13 cellular contexts compared by ENCODE assay signal in genomic region chr3:115169808-115170207, GRCh38. TPM values are rescaled to one million over a fixed set of nuclear protein-coding genes. Genes with fewer than 3 reads are reported as not detected.
DNase-seq lines count a peak whose midpoint lies in the region; ATAC-seq, FAIRE-seq and TF ChIP-seq lines count a peak whose summit lies in the region.
"Had no signal": no experiment of that assay in that cellular context is flagged by ENCODE, and none has a peak within 500 bp of the region (broad histone marks: within the 10 kb centered on the region; RNA-seq: fewer than 3 reads in every experiment).

No MANE protein-coding gene starts in this region.

- H3K27me3 Mint-ChIP-seq in CD14-positive monocyte (ENCODE audit: low read depth in 3 of 3) (peaks cover 0 to 2% (median 2%) of the 10 kb centered on the region in 3 donors), neural crest cell (ENCODE audit: low read depth) (no peaks in the 10 kb centered on the region)
- H3K27me3 Mint-ChIP-seq: effector memory CD8-positive, alpha-beta T cell had no signal

- ATAC-seq in GM19463 (IDR thresholded peaks at IDR 0.05; ENCODE audit: unreplicated experiment), result no peak
- ATAC-seq: effector memory CD8-positive, alpha-beta T cell had no signal

- H3K4me2 ChIP-seq in KMS-11, result no peak overlapping the region

- H3K36me3 ChIP-seq in KMS-11 (ENCODE audit: insufficient read depth) (no peaks in the 10 kb centered on the region), bronchial epithelial cell (ENCODE audit: control insufficient read depth, insufficient read depth, low read length) (no peaks in the 10 kb centered on the region), H7 (replicated peaks; ENCODE audit: control insufficient read depth, insufficient read depth, low read length) (no peaks in the 10 kb centered on the region)
- H3K36me3 ChIP-seq: ovary had no signal

- H3K27ac ChIP-seq in KMS-11, result no peak overlapping the region
- H3K27ac ChIP-seq: ovary had no signal

- H4K20me1 ChIP-seq in KMS-11 (ENCODE audit: insufficient read depth), result no peaks in the 10 kb centered on the region

- H3K4me3 Mint-ChIP-seq in CD14-positive monocyte, result no peak overlapping the region
- no peak overlapping the region for H3K4me3 Mint-ChIP-seq in neural crest cell
- H3K4me3 Mint-ChIP-seq: effector memory CD8-positive, alpha-beta T cell had no signal

- H3K27me3 ChIP-seq in KMS-11 (ENCODE audit: insufficient read depth, low read depth) (no peaks in the 10 kb centered on the region), bronchial epithelial cell (ENCODE audit: control insufficient read depth, insufficient read depth, low read length) (no peaks in the 10 kb centered on the region), H7 (ENCODE audit: control insufficient read depth, insufficient read depth, low read length) (no peaks in the 10 kb centered on the region)
- H3K27me3 ChIP-seq: ovary had no signal

- H3K4me1 ChIP-seq in KMS-11 (ENCODE audit: low read depth, poor library complexity, severe bottlenecking), result no peaks in the 10 kb centered on the region

- H3K4me3 ChIP-seq in KMS-11 (IDR thresholded peaks at IDR 0.05; ENCODE audit: insufficient read depth, low read depth, low read length) (no peak overlapping the region), bronchial epithelial cell (ENCODE audit: low read depth, low read length) (no peak overlapping the region), H7 (ENCODE audit: insufficient read depth, low read depth, low read length) (no peak overlapping the region)
- H3K4me3 ChIP-seq: ovary had no signal

- H3K9ac ChIP-seq in KMS-11, result no peak overlapping the region

- peak; percentile 53 for TF ChIP-seq CTCF in CD14-positive monocyte (IDR thresholded peaks at IDR 0.05)
- peak; percentile 33; the same call in 1 of the 2 replicates for TF ChIP-seq CTCF in KMS-11 (conservative IDR thresholded peaks at IDR 0.05; ENCODE audit: low read depth, low read length)
- no peak for TF ChIP-seq CTCF in bronchial epithelial cell (IDR thresholded peaks at IDR 0.05; ENCODE audit: insufficient read depth, low read length, severe bottlenecking)
- TF ChIP-seq CTCF in neural crest cell (conservative IDR thresholded peaks at IDR 0.05), result peak; percentile 48

- H3K36me3 Mint-ChIP-seq in CD14-positive monocyte, result no peaks in the 10 kb centered on the region
- no peaks in the 10 kb centered on the region for H3K36me3 Mint-ChIP-seq in neural crest cell (ENCODE audit: low read depth)

- intact Hi-C loops in CD14-positive monocyte (cut with micrococcal nuclease), result no loop called here

- FAIRE-seq in bronchial epithelial cell (lab: Jason Lieb, UNC), result no peak
- FAIRE-seq: HTR-8/SVneo had no signal

- no peaks in the 10 kb centered on the region for H3K79me2 ChIP-seq in KMS-11 (ENCODE audit: insufficient read depth, low read depth)

- H3K4me1 Mint-ChIP-seq in CD14-positive monocyte (no peaks in the 10 kb centered on the region), neural crest cell (no peaks in the 10 kb centered on the region)

- DNase-seq in CD14-positive monocyte (ENCODE audit: low spot score), result no peak
- DNase-seq in bronchial epithelial cell (ENCODE audit: low read depth), result peak; percentile 10
- no peak for DNase-seq in neural crest cell (ENCODE audit: low read depth, low spot score)
- DNase-seq in H7, result no peak
- no peak for DNase-seq in NK-92 treated with Interleukin-12 subunit alpha and Interleukin-12 subunit beta, amount 100 ng/mL, for 24 hours (lab: John Stamatoyannopoulos, UW)
- no peak for DNase-seq in HK-2 (ENCODE audit: unreplicated experiment)
- DNase-seq: activated gamma-delta T cell; effector memory CD8-positive, alpha-beta T cell; NCI-H526; ovary had no signal

- H2AFZ ChIP-seq in KMS-11 (ENCODE audit: low read depth), result no peak overlapping the region

- H3K9me3 Mint-ChIP-seq in CD14-positive monocyte, result peaks cover 0 to 2% (median 0%) of the 10 kb centered on the region in 7 donors
- no peaks in the 10 kb centered on the region for H3K9me3 Mint-ChIP-seq in neural crest cell
- H3K9me3 Mint-ChIP-seq: effector memory CD8-positive, alpha-beta T cell had no signal

- H3K27ac Mint-ChIP-seq in CD14-positive monocyte (no peak overlapping the region), neural crest cell (ENCODE audit: unreplicated experiment) (no peak overlapping the region)

RNA-seq across cellular contexts. Expression of gene ZBTB20, which starts 22.7 kb away (rescaled TPM):
- polyA plus RNA-seq in CD14-positive monocyte, result 1 to 10 TPM; 2.0 to 3.2 TPM
- 3.5 and 3.9 TPM in 2 replicates for total RNA-seq in bronchial epithelial cell
- total RNA-seq in neural crest cell, result 12.4 and 13.9 TPM in 2 replicates
- 0.62 and 0.96 TPM in 2 replicates for total RNA-seq in H7 (2014; rRNA removed; shearing (Covaris generic))
